In genomic region chr3:60932170-60932569, GRCh38 we compare ENCODE assay signal across 28 cellular contexts.
"Had no signal": no experiment of that assay in that cellular context is flagged by ENCODE, and none has a peak within 500 bp of the region (broad histone marks: within the 10 kb centered on the region; RNA-seq: fewer than 3 reads in every experiment).

No MANE protein-coding gene starts in this region.

- H3K27me3 ChIP-seq: brain microvascular endothelial cell, MG63, SJCRH30 had no signal

- H3K36me3 ChIP-seq: brain microvascular endothelial cell, MG63, SJCRH30 had no signal

- ATAC-seq: Panc1 had no signal

- H3K4me1 ChIP-seq: SJCRH30 had no signal

- DNase-seq: activated B cell treated with CpG ODN at 0.5 μM for 24 hours; activated CD4-positive, alpha-beta memory T cell treated with anti-CD3 and anti-CD28 coated beads for 36 hours; activated CD4-positive, alpha-beta T cell treated with anti-CD3 and anti-CD28 coated beads for 4 hours; activated CD4-positive, alpha-beta T cell treated with anti-CD3 and anti-CD28 coated beads, Interleukin-2, amount 50 U/mL, for 1 hour; activated CD4-positive, CD25-positive, alpha-beta regulatory T cell treated with anti-CD3 and anti-CD28 coated beads, Interleukin-2, amount 50 U/mL, for 72 hours; activated CD8-positive, alpha-beta memory T cell treated with anti-CD3 and anti-CD28 coated beads, Interleukin-2, amount 50 U/mL, for 48 hours; activated effector memory CD4-positive, alpha-beta T cell treated with anti-CD3 and anti-CD28 coated beads, Interleukin-2, amount 50 U/mL, for 16 hours; activated naive CD4-positive, alpha-beta T cell; activated naive CD4-positive, alpha-beta T cell treated with anti-CD3 and anti-CD28 coated beads, Interleukin-2, amount 50 U/mL, for 16 hours; activated naive CD8-positive, alpha-beta T cell treated with anti-CD3 and anti-CD28 coated beads for 36 hours; activated T-cell treated with anti-CD3 and anti-CD28 coated beads, Interleukin-2, amount 50 U/mL, for 48 hours; amniotic stem cell; aorta; central memory CD4-positive, alpha-beta T cell; Karpas-422; MG63; NCI-H1048; NCI-H1105 treated with DMSO at 0.1 percent for 48 hours; NCI-H1436 treated with DMSO at 0.1 percent for 48 hours; NCI-H1694 treated with DMSO at 0.1 percent for 48 hours; NCI-H2171 treated with DMSO at 0.1 percent for 48 hours; NCI-H2227 treated with DMSO at 0.1 percent for 48 hours; NCI-H524 treated with DMSO at 0.1 percent for 48 hours; SHP77; SJCRH30 had no signal

- H3K27ac ChIP-seq: brain microvascular endothelial cell, SJCRH30, SK-N-MC had no signal

- H3K9me3 ChIP-seq: MG63, SJCRH30 had no signal

- H3K4me3 ChIP-seq: MG63, SJCRH30, SK-N-MC had no signal
